In genomic region chr9:117411547-117411946, GRCh38 we compare ENCODE assay signal across 8 cellular contexts. TPM values are rescaled to one million over a fixed set of nuclear protein-coding genes. Genes with fewer than 3 reads are reported as not detected.
DNase-seq lines count a peak whose midpoint lies in the region; ATAC-seq and TF ChIP-seq lines count a peak whose summit lies in the region.

No MANE protein-coding gene starts in this region.

- H3K4ac ChIP-seq in neuronal stem cell (ENCODE audit: low read length): no peak overlapping the region

- H3K27me3 Mint-ChIP-seq in CD4-positive, alpha-beta memory T cell: peaks cover 18 to 19% of the 10 kb centered on the region in 2 donors

- H3K36me3 ChIP-seq in neuronal stem cell (replicated peaks in 1 of 2; ENCODE audit: control insufficient read depth in 2 of 2, insufficient read depth in 2 of 2, low read length in 2 of 2): no peaks in the 10 kb centered on the region
- H3K36me3 ChIP-seq in CD4-positive, alpha-beta memory T cell (ENCODE audit: insufficient read depth, low read length): no peaks in the 10 kb centered on the region

- POLR2A ChIA-PET in CD4-positive, alpha-beta memory T cell (lab: Charles Lee; ENCODE audit: partially characterized antibody): no interaction called here

- H3K79me1 ChIP-seq in neuronal stem cell (ENCODE audit: low read depth, low read length): no peaks in the 10 kb centered on the region

- WGBS in neuronal stem cell (ENCODE audit: extremely low coverage in 2 of 2, insufficient read length in 2 of 2, insufficient replicate concordance in 1 of 2), 2 donors: no CpG with 5 or more reads among the region's 4 CpGs

- H3K14ac ChIP-seq in neuronal stem cell (ENCODE audit: low read length): no peak overlapping the region

- no peak overlapping the region for H2AK5ac ChIP-seq in neuronal stem cell (ENCODE audit: low read depth, low read length)

- H3K4me3 ChIP-seq in epithelial cell of proximal tubule (ENCODE audit: low read depth, low read length) (no peak overlapping the region), neuronal stem cell (ENCODE audit: low read length in 2 of 2) (no peak overlapping the region)
- H3K4me3 ChIP-seq in CD4-positive, alpha-beta memory T cell (ENCODE audit: low read length in 2 of 2): no peak overlapping the region

- no peak overlapping the region for H3K27ac ChIP-seq in neuronal stem cell (replicated peaks; ENCODE audit: low read length)
- no peak overlapping the region for H3K27ac ChIP-seq in CD4-positive, alpha-beta memory T cell (ENCODE audit: low read depth, low read length)

- peaks cover 0 to 12% (median 4%) of the 10 kb centered on the region in 8 donors for H3K9me3 Mint-ChIP-seq in CD4-positive, alpha-beta memory T cell

- H2BK12ac ChIP-seq in neuronal stem cell (ENCODE audit: low read length): no peak overlapping the region

- H2AFZ ChIP-seq in neuronal stem cell (ENCODE audit: low read length): no peak overlapping the region

- no peaks in the 10 kb centered on the region for H3K9me3 ChIP-seq in neuronal stem cell (replicated peaks in 1 of 2; ENCODE audit: control insufficient read depth in 2 of 2, insufficient read depth in 1 of 2, low read depth in 1 of 2, low read length in 2 of 2)
- no peaks in the 10 kb centered on the region for H3K9me3 ChIP-seq in CD4-positive, alpha-beta memory T cell (ENCODE audit: control insufficient read depth in 1 of 2, low read length in 2 of 2)

- no peak overlapping the region for H2BK15ac ChIP-seq in neuronal stem cell (ENCODE audit: low read length)

- peaks cover 0 to 12% of the 10 kb centered on the region in 2 donors for H3K4me1 ChIP-seq in neuronal stem cell (ENCODE audit: control insufficient read depth in 2 of 2, insufficient read depth in 1 of 2, low read depth in 1 of 2, low read length in 2 of 2)
- H3K4me1 ChIP-seq in CD4-positive, alpha-beta memory T cell (ENCODE audit: insufficient read depth, low read length): no peaks in the 10 kb centered on the region

- DNase-seq in CD1c-positive myeloid dendritic cell (ENCODE audit: extremely low spot score) (peak; percentile 22), NCI-H748 (lab: John Stamatoyannopoulos, UW; ENCODE audit: unreplicated experiment) (peak; percentile 90), epithelial cell of proximal tubule (ENCODE audit: low read depth) (peak; percentile 6), neuronal stem cell (ENCODE audit: low spot score) (peak; percentile 56)
- no peak for DNase-seq in CD4-positive, alpha-beta memory T cell

- peak; percentile 60 for ATAC-seq in GM21529 (IDR thresholded peaks at IDR 0.05; ENCODE audit: unreplicated experiment)
- no peak for ATAC-seq in HG03139 (IDR thresholded peaks at IDR 0.05; ENCODE audit: unreplicated experiment)
- no peak for ATAC-seq in HG03280 (IDR thresholded peaks at IDR 0.05; ENCODE audit: unreplicated experiment)

- no peak overlapping the region for H3K4me2 ChIP-seq in neuronal stem cell (ENCODE audit: insufficient read depth, low read length, poor library complexity, severe bottlenecking)

- H4K8ac ChIP-seq in neuronal stem cell (ENCODE audit: low read depth, low read length): no peak overlapping the region

- CTCF ChIA-PET in CD4-positive, alpha-beta memory T cell (lab: Charles Lee; ENCODE audit: partially characterized antibody): no interaction called here

- no peak overlapping the region for H3K18ac ChIP-seq in neuronal stem cell (ENCODE audit: low read length)

- H4K91ac ChIP-seq in neuronal stem cell (ENCODE audit: low read depth, low read length, poor library complexity): no peak overlapping the region

- intact Hi-C loops in CD4-positive, alpha-beta memory T cell (cut with micrococcal nuclease): no loop called here

- H3K23ac ChIP-seq in neuronal stem cell (ENCODE audit: low read depth, low read length, poor library complexity): no peak overlapping the region

- TF ChIP-seq CTCF in epithelial cell of proximal tubule (conservative IDR thresholded peaks at IDR 0.05; ENCODE audit: low read depth, low read length): peak; percentile 97

- H3K27ac Mint-ChIP-seq in CD4-positive, alpha-beta memory T cell: no peak overlapping the region

- no peak overlapping the region for H3K9ac ChIP-seq in neuronal stem cell (ENCODE audit: low read depth, low read length, poor library complexity)

- H3K4me1 Mint-ChIP-seq in CD4-positive, alpha-beta memory T cell: peaks cover 0 to 8% (median 0%) of the 10 kb centered on the region in 4 donors

- no peak overlapping the region for H2BK120ac ChIP-seq in neuronal stem cell (ENCODE audit: low read depth, low read length)

- H3K36me3 Mint-ChIP-seq in CD4-positive, alpha-beta memory T cell: no peaks in the 10 kb centered on the region

- H3K4me3 Mint-ChIP-seq in CD4-positive, alpha-beta memory T cell: no peak overlapping the region

- H3K27me3 ChIP-seq in neuronal stem cell (ENCODE audit: control insufficient read depth in 3 of 3, insufficient read depth in 3 of 3, low read depth in 1 of 3, low read length in 3 of 3): peaks cover 10 to 59% (median 28%) of the 10 kb centered on the region in 3 experiments
- H3K27me3 ChIP-seq in CD4-positive, alpha-beta memory T cell (ENCODE audit: insufficient read depth, low read length): peaks cover 11% of the 10 kb centered on the region

- no peak overlapping the region for H2BK5ac ChIP-seq in neuronal stem cell (ENCODE audit: low read length)

RNA-seq across cellular contexts. Expression of gene ASTN2, which starts 3.3 kb away (rescaled TPM):
- 4.1 and 4.4 TPM in 2 replicates for total RNA-seq in epithelial cell of proximal tubule
- polyA plus RNA-seq in neuronal stem cell (2013, experiment 1 of 2): 7.8 TPM
- 7.3 TPM for polyA plus RNA-seq in neuronal stem cell (2013, experiment 2 of 2)
- 1 to 10 TPM; 5.8 to 5.9 TPM for total RNA-seq in CD4-positive, alpha-beta memory T cell
- 1 to 10 TPM; 2.7 to 3.9 TPM for polyA plus RNA-seq in CD4-positive, alpha-beta memory T cell

Comparison
In these comparisons a context has a peak if more than half of its experiments do, and no peak if none do; other contexts are left out.
1. DNase-seq: peak in CD1c-positive myeloid dendritic cell (single experiment), NCI-H748 (single experiment), epithelial cell of proximal tubule (single experiment) and neuronal stem cell (single experiment); none in CD4-positive, alpha-beta memory T cell (0 of 5).